ENCODE assay signal across 1 cellular context in genomic region chr17:77066726-77067409, GRCh38.
A peak's percentile ranks its signal among the peaks of the same experiment; 100 is the strongest.
TF ChIP-seq lines count a peak whose summit lies in the region.

No MANE protein-coding gene starts in this region.

TF ChIP-seq in HepG2, 621 proteins besides CTCF, POLR2A, EP300 and RAD21 (continued from another document):
- TF ChIP-seq KDM2A (CRISPR knock-in tag; IDR thresholded peaks at IDR 0.05; ENCODE audit: borderline replicate concordance, low read depth) (peak; percentile 80), GATAD2A (CRISPR knock-in tag; IDR thresholded peaks at IDR 0.05) (peak; percentile 41; the same call in 1 of the 2 replicates), THAP11 (CRISPR knock-in tag; IDR thresholded peaks at IDR 0.05) (0 out of 2 replicates have a peak, but pooled peaks have one; percentile 30), HNRNPL (IDR thresholded peaks at IDR 0.05; ENCODE audit: low read depth, low read length) (0 out of 2 replicates have a peak, but pooled peaks have one; percentile 22), ZBTB25 (CRISPR knock-in tag; IDR thresholded peaks at IDR 0.05) (0 out of 2 replicates have a peak, but pooled peaks have one; percentile 28), TGIF2 (CRISPR knock-in tag; IDR thresholded peaks at IDR 0.05) (0 out of 2 replicates have a peak, but pooled peaks have one; percentile 27), ZNF724P (CRISPR knock-in tag; IDR thresholded peaks at IDR 0.05; ENCODE audit: borderline replicate concordance) (0 out of 2 replicates have a peak, but pooled peaks have one; percentile 63), SMC3 (IDR thresholded peaks at IDR 0.05; ENCODE audit: low read length) (peak; percentile 83), PATZ1 (CRISPR knock-in tag; IDR thresholded peaks at IDR 0.05) (peak; percentile 25; the same call in 1 of the 2 replicates)
TF ChIP-seq in HepG2: peak in this region for 17; not testable (repeated sequence) for 604.
